In the genomic region with DNA sequence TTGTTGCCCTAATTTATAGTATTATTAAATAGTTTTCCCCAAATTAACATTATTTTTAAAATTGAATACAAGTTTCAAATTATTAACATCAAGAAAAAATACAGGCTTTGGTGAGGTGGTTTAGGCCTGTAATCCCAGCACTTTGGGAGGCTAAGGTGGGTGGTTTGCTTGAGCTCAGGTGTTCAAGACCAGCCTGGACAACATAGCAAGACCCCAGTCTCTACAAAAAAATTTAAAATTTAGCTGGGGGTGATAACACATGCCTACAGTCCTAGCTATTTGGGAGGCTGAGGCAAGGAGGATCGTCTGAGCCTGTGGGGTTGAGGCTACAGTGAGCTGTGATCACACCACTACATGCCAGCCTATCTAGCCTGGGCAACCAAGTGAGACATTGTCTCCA, we compare ENCODE assay signal across 2 cellular contexts.
TF ChIP-seq lines count a peak whose summit lies in the region.

No MANE protein-coding gene starts in this region.

TF ChIP-seq in IMR-90, 13 proteins besides CTCF, POLR2A, EP300 and RAD21:
- TF ChIP-seq CHD1 (IDR thresholded peaks at IDR 0.05; ENCODE audit: low read depth, low read length) (no peak), RCOR1 (IDR thresholded peaks at IDR 0.05; ENCODE audit: insufficient replicate concordance, low read length) (no peak), FOS (IDR thresholded peaks at IDR 0.05; ENCODE audit: low read depth, low read length) (no peak), MAZ (IDR thresholded peaks at IDR 0.05; ENCODE audit: borderline replicate concordance, low read depth, low read length) (no peak), NFE2L2 (IDR thresholded peaks at IDR 0.05; ENCODE audit: low read depth, low read length) (no peak), RFX5 (IDR thresholded peaks at IDR 0.05; ENCODE audit: low read depth, low read length) (no peak), MAFK (IDR thresholded peaks at IDR 0.05; ENCODE audit: low read depth, low read length) (no peak)
- TF ChIP-seq, protein P1, sequence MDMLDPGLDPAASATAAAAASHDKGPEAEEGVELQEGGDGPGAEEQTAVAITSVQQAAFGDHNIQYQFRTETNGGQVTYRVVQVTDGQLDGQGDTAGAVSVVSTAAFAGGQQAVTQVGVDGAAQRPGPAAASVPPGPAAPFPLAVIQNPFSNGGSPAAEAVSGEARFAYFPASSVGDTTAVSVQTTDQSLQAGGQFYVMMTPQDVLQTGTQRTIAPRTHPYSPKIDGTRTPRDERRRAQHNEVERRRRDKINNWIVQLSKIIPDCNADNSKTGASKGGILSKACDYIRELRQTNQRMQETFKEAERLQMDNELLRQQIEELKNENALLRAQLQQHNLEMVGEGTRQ (IDR thresholded peaks at IDR 0.05; ENCODE audit: low read depth, low read length): no peak

TF ChIP-seq in GM23338, 12 proteins besides CTCF, POLR2A, EP300 and RAD21:
- TF ChIP-seq EZH2 (IDR thresholded peaks at IDR 0.05; ENCODE audit: low read depth, unreplicated experiment): no peak
- no peak for TF ChIP-seq EZH2phosphoT487 (IDR thresholded peaks at IDR 0.05; ENCODE audit: unreplicated experiment)
- TF ChIP-seq JUNB (IDR thresholded peaks at IDR 0.05; ENCODE audit: unreplicated experiment): no peak
